Comparison of ENCODE assay signal across 14 cellular contexts in genomic region chr5:138981131-138981530, GRCh38.
DNase-seq lines count a peak whose midpoint lies in the region; ATAC-seq and TF ChIP-seq lines count a peak whose summit lies in the region.
"Had no signal": no experiment of that assay in that cellular context is flagged by ENCODE, and none has a peak within 500 bp of the region (broad histone marks: within the 10 kb centered on the region; RNA-seq: fewer than 3 reads in every experiment).

No MANE protein-coding gene starts in this region.

- in situ Hi-C loops in brain microvascular endothelial cell (cut with HindIII; ENCODE audit: low pct_ligation_motif_present, low sequenced_read_pairs): no loop called here

- H3K36me3 ChIP-seq in brain microvascular endothelial cell (replicated peaks) (no peaks in the 10 kb centered on the region), esophagus muscularis mucosa (peaks cover 0 to 3% (median 0%) of the 10 kb centered on the region in 4 donors)
- H3K36me3 ChIP-seq: prostate gland, upper lobe of left lung had no signal

- H3K27me3 ChIP-seq in brain microvascular endothelial cell (replicated peaks) (no peaks in the 10 kb centered on the region), esophagus muscularis mucosa (no peaks in the 10 kb centered on the region)
- H3K27me3 ChIP-seq: upper lobe of left lung had no signal

- no peak for ATAC-seq in GM19035 (IDR thresholded peaks at IDR 0.05; ENCODE audit: unreplicated experiment)
- no peak for ATAC-seq in HG02852 (IDR thresholded peaks at IDR 0.05; ENCODE audit: unreplicated experiment)

- TF ChIP-seq CTCF in AG10803 (conservative IDR thresholded peaks at IDR 0.05; ENCODE audit: low read length): no peak
- TF ChIP-seq CTCF in brain microvascular endothelial cell (IDR thresholded peaks at IDR 0.05; ENCODE audit: low read depth, low read length, missing control alignments): no peak
- TF ChIP-seq CTCF in esophagus muscularis mucosa (IDR thresholded peaks at IDR 0.05): no peak

- H3K27ac ChIP-seq in brain microvascular endothelial cell: peak overlapping the region; percentile 42
- no peak overlapping the region for H3K27ac ChIP-seq in esophagus muscularis mucosa (replicated peaks in 1 of 4)
- H3K27ac ChIP-seq: prostate gland, upper lobe of left lung had no signal

- WGBS in esophagus muscularis mucosa: 75% methylated on average over 3 of the region's 3 CpGs

- TF ChIP-seq EP300 in esophagus muscularis mucosa (IDR thresholded peaks at IDR 0.05): no peak

- H3K4me1 ChIP-seq in esophagus muscularis mucosa: peaks cover 8 to 25% (median 16%) of the 10 kb centered on the region in 4 donors
- H3K4me1 ChIP-seq: prostate gland had no signal

- DNase-seq in AG10803 (ENCODE audit: low read depth) (peak; percentile 83), LHCN-M2 (ENCODE audit: low read depth) (peak; percentile 45), brain microvascular endothelial cell (peak; percentile 76), myocyte (ENCODE audit: low read depth) (peak; percentile 39), esophagus muscularis mucosa (ENCODE audit: extremely low spot score) (no peak)
- no peak for DNase-seq in stimulated activated CD4-positive, alpha-beta T cell treated with anti-CD3 and anti-CD28 coated beads, Interleukin-1b, Interleukin-23, amount 100 ng/mL, for 48 hours
- DNase-seq: activated CD4-positive, CD25-positive, alpha-beta regulatory T cell; C1 segment of cervical spinal cord; effector CD4-positive, alpha-beta T cell; kidney; upper lobe of left lung had no signal

- no peak for TF ChIP-seq POLR2A in esophagus muscularis mucosa (IDR thresholded peaks at IDR 0.05; ENCODE audit: low read depth)

- intact Hi-C loops in esophagus muscularis mucosa (cut with DNase I): no loop called here

- H3K9me3 ChIP-seq in esophagus muscularis mucosa: no peaks in the 10 kb centered on the region
- H3K9me3 ChIP-seq: prostate gland, upper lobe of left lung had no signal

- no peak overlapping the region for H3K4me3 ChIP-seq in AG10803 (ENCODE audit: low read length)
- H3K4me3 ChIP-seq in brain microvascular endothelial cell (ENCODE audit: low read depth, low read length): no peak overlapping the region
- H3K4me3 ChIP-seq in esophagus muscularis mucosa: no peak overlapping the region
- H3K4me3 ChIP-seq: prostate gland, upper lobe of left lung had no signal

Comparison
In these comparisons a context has a peak if more than half of its experiments do, and no peak if none do; other contexts are left out.
1. DNase-seq: peak in AG10803 (single experiment), LHCN-M2 (single experiment), brain microvascular endothelial cell (single experiment) and myocyte (single experiment); none in esophagus muscularis mucosa (single experiment) and stimulated activated CD4-positive, alpha-beta T cell treated with anti-CD3 and anti-CD28 coated beads, Interleukin-1b, Interleukin-23, amount 100 ng/mL, for 48 hours (single experiment).